In the genomic region with DNA sequence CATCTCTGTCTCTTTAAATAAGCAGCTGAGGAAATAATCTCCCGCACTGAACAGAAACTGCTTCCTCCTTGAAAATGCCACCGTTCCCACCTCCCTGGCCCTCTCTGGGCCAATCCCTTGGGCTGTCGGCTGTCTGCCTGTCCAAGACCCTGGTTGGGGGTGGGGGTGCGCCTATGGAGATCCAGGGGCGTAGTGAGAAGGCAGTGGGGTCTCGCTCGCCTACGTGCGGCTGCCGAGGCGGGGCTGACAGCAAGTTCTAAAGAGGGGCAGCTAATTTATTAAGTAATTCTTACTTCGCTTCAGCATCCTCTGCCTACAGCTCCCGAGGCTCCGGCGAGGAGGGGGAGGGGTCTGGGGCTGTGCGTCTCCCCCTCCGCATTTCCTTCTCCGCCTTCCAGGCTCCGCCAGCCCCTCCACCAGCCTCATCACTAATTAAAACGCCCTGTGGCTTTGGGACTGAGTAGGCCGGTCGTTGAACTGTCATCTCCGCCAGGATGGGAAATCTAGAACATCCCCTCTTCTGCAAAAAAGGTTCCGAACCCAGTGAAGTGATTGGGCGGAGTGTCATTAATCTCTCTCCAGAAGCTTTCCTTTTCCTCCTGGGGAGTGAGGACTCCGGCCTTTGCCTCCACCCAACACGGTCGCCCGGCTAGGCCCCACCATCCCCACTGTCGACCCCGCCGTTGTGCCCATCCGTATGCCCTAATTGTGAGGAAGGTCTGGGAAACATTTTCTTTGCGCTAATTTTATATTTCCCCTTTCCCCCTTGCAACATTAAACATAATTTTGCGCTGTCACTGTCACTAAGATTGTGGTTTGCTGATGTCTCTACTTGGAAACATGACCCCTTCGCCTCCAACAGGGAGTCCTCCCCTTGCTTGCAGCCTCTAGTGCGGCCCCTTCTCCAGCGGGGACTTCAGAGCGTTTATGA, we compare ENCODE assay signal across 1 cellular context.
TF ChIP-seq lines count a peak whose summit lies in the region.

No MANE protein-coding gene starts in this region.

TF ChIP-seq in IMR-90, 13 proteins besides CTCF, POLR2A, EP300 and RAD21:
- TF ChIP-seq, protein P1, sequence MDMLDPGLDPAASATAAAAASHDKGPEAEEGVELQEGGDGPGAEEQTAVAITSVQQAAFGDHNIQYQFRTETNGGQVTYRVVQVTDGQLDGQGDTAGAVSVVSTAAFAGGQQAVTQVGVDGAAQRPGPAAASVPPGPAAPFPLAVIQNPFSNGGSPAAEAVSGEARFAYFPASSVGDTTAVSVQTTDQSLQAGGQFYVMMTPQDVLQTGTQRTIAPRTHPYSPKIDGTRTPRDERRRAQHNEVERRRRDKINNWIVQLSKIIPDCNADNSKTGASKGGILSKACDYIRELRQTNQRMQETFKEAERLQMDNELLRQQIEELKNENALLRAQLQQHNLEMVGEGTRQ (IDR thresholded peaks at IDR 0.05; ENCODE audit: low read depth, low read length) = no peak
- TF ChIP-seq MAFK (IDR thresholded peaks at IDR 0.05; ENCODE audit: low read depth, low read length) = no peak
- no peak for TF ChIP-seq MAZ (IDR thresholded peaks at IDR 0.05; ENCODE audit: borderline replicate concordance, low read depth, low read length)
- TF ChIP-seq MXI1 (IDR thresholded peaks at IDR 0.05; ENCODE audit: borderline replicate concordance, low read depth, low read length) = no peak
- no peak for TF ChIP-seq RCOR1 (IDR thresholded peaks at IDR 0.05; ENCODE audit: insufficient replicate concordance, low read length)
- no peak for TF ChIP-seq CEBPB (IDR thresholded peaks at IDR 0.05; ENCODE audit: low read depth, low read length)
- no peak for TF ChIP-seq ELK1 (IDR thresholded peaks at IDR 0.05; ENCODE audit: borderline replicate concordance, low read depth, low read length)
- TF ChIP-seq NFE2L2 (IDR thresholded peaks at IDR 0.05; ENCODE audit: low read depth, low read length) = no peak
- TF ChIP-seq RFX5 (IDR thresholded peaks at IDR 0.05; ENCODE audit: low read depth, low read length) = no peak
- TF ChIP-seq SMC3 (IDR thresholded peaks at IDR 0.05; ENCODE audit: low read depth, low read length) = no peak
- no peak for TF ChIP-seq BHLHE40 (IDR thresholded peaks at IDR 0.05; ENCODE audit: low read depth, low read length)
- no peak for TF ChIP-seq CHD1 (IDR thresholded peaks at IDR 0.05; ENCODE audit: low read depth, low read length)
- TF ChIP-seq FOS (IDR thresholded peaks at IDR 0.05; ENCODE audit: low read depth, low read length) = no peak
